ENCODE assay signal across 1 cellular context in the genomic region with DNA sequence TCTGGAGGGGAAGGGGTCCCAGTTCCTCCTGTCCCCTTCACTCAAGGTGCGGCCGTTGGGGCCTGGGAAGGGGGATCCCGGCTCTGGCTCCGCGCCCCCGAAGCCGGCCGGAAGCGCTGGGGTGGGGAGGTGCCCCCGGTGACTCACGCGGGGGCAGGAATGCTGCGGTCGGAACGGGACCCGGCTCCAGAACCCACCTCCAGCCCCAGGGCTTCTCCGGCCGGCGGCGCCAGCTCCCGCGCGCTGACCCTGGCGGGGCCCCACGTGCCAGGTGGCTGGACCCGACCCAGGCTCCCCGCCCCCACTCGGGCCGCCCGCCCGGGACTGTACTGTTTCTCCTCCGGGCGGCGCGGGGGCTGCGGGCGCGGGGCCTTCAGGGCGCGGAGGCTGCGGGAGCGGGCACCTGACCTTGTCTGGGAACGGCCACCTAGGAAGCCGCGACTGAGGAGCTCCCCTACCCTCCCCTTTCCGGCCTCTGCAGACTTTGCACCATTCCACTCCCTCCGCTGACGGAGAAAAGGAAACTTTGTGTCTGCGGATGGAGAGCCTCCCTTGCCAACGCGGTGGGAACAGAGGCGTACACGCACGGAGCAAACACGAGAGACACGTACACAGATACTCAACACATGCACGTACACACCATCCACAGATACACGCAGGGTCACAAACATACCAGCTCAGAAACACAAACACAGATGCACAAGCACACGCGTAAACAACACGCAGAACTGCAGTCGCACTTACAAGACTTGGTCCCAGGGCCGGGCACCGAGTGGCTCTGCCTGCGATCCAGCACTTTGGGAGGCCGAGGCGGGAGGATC.
TF ChIP-seq lines count a peak whose summit lies in the region.

No MANE protein-coding gene starts in this region.

TF ChIP-seq in HepG2, 621 proteins besides CTCF, POLR2A, EP300 and RAD21 (continued from another document and continues in another):
- TF ChIP-seq, protein P1, sequence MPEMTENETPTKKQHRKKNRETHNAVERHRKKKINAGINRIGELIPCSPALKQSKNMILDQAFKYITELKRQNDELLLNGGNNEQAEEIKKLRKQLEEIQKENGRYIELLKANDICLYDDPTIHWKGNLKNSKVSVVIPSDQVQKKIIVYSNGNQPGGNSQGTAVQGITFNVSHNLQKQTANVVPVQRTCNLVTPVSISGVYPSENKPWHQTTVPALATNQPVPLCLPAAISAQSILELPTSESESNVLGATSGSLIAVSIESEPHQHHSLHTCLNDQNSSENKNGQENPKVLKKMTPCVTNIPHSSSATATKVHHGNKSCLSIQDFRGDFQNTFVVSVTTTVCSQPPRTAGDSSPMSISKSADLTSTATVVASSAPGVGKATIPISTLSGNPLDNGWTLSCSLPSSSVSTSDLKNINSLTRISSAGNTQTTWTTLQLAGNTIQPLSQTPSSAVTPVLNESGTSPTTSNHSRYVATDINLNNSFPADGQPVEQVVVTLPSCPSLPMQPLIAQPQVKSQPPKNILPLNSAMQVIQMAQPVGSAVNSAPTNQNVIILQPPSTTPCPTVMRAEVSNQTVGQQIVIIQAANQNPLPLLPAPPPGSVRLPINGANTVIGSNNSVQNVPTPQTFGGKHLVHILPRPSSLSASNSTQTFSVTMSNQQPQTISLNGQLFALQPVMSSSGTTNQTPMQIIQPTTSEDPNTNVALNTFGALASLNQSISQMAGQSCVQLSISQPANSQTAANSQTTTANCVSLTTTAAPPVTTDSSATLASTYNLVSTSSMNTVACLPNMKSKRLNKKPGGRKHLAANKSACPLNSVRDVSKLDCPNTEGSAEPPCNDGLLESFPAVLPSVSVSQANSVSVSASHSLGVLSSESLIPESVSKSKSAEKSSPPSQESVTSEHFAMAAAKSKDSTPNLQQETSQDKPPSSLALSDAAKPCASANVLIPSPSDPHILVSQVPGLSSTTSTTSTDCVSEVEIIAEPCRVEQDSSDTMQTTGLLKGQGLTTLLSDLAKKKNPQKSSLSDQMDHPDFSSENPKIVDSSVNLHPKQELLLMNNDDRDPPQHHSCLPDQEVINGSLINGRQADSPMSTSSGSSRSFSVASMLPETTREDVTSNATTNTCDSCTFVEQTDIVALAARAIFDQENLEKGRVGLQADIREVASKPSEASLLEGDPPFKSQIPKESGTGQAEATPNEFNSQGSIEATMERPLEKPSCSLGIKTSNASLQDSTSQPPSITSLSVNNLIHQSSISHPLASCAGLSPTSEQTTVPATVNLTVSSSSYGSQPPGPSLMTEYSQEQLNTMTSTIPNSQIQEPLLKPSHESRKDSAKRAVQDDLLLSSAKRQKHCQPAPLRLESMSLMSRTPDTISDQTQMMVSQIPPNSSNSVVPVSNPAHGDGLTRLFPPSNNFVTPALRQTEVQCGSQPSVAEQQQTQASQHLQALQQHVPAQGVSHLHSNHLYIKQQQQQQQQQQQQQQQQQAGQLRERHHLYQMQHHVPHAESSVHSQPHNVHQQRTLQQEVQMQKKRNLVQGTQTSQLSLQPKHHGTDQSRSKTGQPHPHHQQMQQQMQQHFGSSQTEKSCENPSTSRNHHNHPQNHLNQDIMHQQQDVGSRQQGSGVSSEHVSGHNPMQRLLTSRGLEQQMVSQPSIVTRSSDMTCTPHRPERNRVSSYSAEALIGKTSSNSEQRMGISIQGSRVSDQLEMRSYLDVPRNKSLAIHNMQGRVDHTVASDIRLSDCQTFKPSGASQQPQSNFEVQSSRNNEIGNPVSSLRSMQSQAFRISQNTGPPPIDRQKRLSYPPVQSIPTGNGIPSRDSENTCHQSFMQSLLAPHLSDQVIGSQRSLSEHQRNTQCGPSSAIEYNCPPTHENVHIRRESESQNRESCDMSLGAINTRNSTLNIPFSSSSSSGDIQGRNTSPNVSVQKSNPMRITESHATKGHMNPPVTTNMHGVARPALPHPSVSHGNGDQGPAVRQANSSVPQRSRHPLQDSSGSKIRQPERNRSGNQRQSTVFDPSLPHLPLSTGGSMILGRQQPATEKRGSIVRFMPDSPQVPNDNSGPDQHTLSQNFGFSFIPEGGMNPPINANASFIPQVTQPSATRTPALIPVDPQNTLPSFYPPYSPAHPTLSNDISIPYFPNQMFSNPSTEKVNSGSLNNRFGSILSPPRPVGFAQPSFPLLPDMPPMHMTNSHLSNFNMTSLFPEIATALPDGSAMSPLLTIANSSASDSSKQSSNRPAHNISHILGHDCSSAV (CRISPR knock-in tag; IDR thresholded peaks at IDR 0.05; ENCODE audit: borderline replicate concordance), result no peak
- TF ChIP-seq MBNL3 (CRISPR knock-in tag; conservative IDR thresholded peaks at IDR 0.05) (no peak), NR1H2 (CRISPR knock-in tag; IDR thresholded peaks at IDR 0.05; ENCODE audit: borderline replicate concordance, low read depth) (peak; percentile 70; the same call in 1 of the 2 replicates), KLF15 (CRISPR knock-in tag; IDR thresholded peaks at IDR 0.05; ENCODE audit: borderline replicate concordance) (no peak), ESRRA (CRISPR knock-in tag; IDR thresholded peaks at IDR 0.05; ENCODE audit: low read depth) (0 out of 2 replicates have a peak, but pooled peaks have one; percentile 23), ZBTB25 (CRISPR knock-in tag; IDR thresholded peaks at IDR 0.05) (peak; percentile 75; the same call in 1 of the 2 replicates), ZNF232 (CRISPR knock-in tag; IDR thresholded peaks at IDR 0.05; ENCODE audit: borderline replicate concordance) (no peak), ZNF674 (CRISPR knock-in tag; IDR thresholded peaks at IDR 0.05; ENCODE audit: low read depth) (0 out of 2 replicates have a peak, but pooled peaks have one; percentile 66), NFIB (CRISPR knock-in tag; IDR thresholded peaks at IDR 0.05; ENCODE audit: borderline replicate concordance) (no peak), MEIS1 (CRISPR knock-in tag; IDR thresholded peaks at IDR 0.05; ENCODE audit: borderline replicate concordance) (no peak), SIN3B (IDR thresholded peaks at IDR 0.05; ENCODE audit: low read length) (no peak), ZFYVE20 (CRISPR knock-in tag; IDR thresholded peaks at IDR 0.05; ENCODE audit: borderline replicate concordance, low read depth) (no peak), GPBP1L1 (CRISPR knock-in tag; IDR thresholded peaks at IDR 0.05) (no peak), HCFC1 (IDR thresholded peaks at IDR 0.05; ENCODE audit: low read depth, low read length) (no peak), PLRG1 (conservative IDR thresholded peaks at IDR 0.05) (no peak), ETV5 (CRISPR knock-in tag; IDR thresholded peaks at IDR 0.05; ENCODE audit: borderline replicate concordance) (peak; percentile 86), ZNF703 (CRISPR knock-in tag; IDR thresholded peaks at IDR 0.05; ENCODE audit: borderline replicate concordance) (no peak), NR3C1 (CRISPR knock-in tag; IDR thresholded peaks at IDR 0.05) (no peak), ZFP90 (CRISPR knock-in tag; IDR thresholded peaks at IDR 0.05; ENCODE audit: borderline replicate concordance) (peak; percentile 86; the same call in 1 of the 2 replicates), NCOA5 (CRISPR knock-in tag; IDR thresholded peaks at IDR 0.05) (no peak), ARNTL (CRISPR knock-in tag; IDR thresholded peaks at IDR 0.05) (peak; percentile 35; the same call in 1 of the 2 replicates), ZNF253 (CRISPR knock-in tag; IDR thresholded peaks at IDR 0.05; ENCODE audit: borderline replicate concordance) (peak; percentile 80; the same call in 1 of the 2 replicates), TOPORS (CRISPR knock-in tag; IDR thresholded peaks at IDR 0.05) (0 out of 2 replicates have a peak, but pooled peaks have one; percentile 54), TSC22D2 (CRISPR knock-in tag; IDR thresholded peaks at IDR 0.05; ENCODE audit: borderline replicate concordance) (peak; percentile 42; the same call in 1 of the 2 replicates), MTF1 (CRISPR knock-in tag; IDR thresholded peaks at IDR 0.05) (no peak), MLLT10 (CRISPR knock-in tag; IDR thresholded peaks at IDR 0.05) (no peak), ADNP (CRISPR knock-in tag; IDR thresholded peaks at IDR 0.05) (no peak), SKI (IDR thresholded peaks at IDR 0.05; ENCODE audit: partially characterized antibody) (peak; percentile 70), ARID5B (CRISPR knock-in tag; IDR thresholded peaks at IDR 0.05) (no peak; the same call in 1 of the 2 replicates)
- TF ChIP-seq, protein P2, sequence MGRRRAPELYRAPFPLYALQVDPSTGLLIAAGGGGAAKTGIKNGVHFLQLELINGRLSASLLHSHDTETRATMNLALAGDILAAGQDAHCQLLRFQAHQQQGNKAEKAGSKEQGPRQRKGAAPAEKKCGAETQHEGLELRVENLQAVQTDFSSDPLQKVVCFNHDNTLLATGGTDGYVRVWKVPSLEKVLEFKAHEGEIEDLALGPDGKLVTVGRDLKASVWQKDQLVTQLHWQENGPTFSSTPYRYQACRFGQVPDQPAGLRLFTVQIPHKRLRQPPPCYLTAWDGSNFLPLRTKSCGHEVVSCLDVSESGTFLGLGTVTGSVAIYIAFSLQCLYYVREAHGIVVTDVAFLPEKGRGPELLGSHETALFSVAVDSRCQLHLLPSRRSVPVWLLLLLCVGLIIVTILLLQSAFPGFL (CRISPR knock-in tag; IDR thresholded peaks at IDR 0.05), result no peak
- TF ChIP-seq, protein P3, sequence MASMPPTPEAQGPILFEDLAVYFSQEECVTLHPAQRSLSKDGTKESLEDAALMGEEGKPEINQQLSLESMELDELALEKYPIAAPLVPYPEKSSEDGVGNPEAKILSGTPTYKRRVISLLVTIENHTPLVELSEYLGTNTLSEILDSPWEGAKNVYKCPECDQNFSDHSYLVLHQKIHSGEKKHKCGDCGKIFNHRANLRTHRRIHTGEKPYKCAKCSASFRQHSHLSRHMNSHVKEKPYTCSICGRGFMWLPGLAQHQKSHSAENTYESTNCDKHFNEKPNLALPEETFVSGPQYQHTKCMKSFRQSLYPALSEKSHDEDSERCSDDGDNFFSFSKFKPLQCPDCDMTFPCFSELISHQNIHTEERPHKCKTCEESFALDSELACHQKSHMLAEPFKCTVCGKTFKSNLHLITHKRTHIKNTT (CRISPR knock-in tag; IDR thresholded peaks at IDR 0.05), result no peak
- TF ChIP-seq, protein P4, sequence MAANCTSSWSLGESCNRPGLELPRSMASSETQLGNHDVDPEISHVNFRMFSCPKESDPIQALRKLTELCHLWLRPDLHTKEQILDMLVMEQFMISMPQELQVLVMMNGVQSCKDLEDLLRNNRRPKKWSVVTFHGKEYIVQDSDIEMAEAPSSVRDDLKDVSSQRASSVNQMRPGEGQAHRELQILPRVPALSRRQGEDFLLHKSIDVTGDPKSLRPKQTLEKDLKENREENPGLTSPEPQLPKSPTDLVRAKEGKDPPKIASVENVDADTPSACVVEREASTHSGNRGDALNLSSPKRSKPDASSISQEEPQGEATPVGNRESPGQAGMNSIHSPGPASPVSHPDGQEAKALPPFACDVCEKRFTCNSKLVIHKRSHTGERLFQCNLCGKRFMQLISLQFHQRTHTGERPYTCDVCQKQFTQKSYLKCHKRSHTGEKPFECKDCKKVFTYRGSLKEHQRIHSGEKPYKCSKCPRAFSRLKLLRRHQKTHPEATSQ (CRISPR knock-in tag; IDR thresholded peaks at IDR 0.05; ENCODE audit: borderline replicate concordance), result 0 out of 2 replicates have a peak, but pooled peaks have one; percentile 37
- TF ChIP-seq, protein P5, sequence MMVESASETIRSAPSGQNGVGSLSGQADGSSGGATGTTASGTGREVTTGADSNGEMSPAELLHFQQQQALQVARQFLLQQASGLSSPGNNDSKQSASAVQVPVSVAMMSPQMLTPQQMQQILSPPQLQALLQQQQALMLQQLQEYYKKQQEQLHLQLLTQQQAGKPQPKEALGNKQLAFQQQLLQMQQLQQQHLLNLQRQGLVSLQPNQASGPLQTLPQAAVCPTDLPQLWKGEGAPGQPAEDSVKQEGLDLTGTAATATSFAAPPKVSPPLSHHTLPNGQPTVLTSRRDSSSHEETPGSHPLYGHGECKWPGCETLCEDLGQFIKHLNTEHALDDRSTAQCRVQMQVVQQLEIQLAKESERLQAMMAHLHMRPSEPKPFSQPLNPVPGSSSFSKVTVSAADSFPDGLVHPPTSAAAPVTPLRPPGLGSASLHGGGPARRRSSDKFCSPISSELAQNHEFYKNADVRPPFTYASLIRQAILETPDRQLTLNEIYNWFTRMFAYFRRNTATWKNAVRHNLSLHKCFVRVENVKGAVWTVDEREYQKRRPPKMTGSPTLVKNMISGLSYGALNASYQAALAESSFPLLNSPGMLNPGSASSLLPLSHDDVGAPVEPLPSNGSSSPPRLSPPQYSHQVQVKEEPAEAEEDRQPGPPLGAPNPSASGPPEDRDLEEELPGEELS (CRISPR knock-in tag; IDR thresholded peaks at IDR 0.05), result peak; percentile 50; the same call in 1 of the 2 replicates
